1 cellular context compared by ENCODE assay signal in genomic region chr10:124942317-124943169, GRCh38.
TF ChIP-seq lines count a peak whose summit lies in the region.

No MANE protein-coding gene starts in this region.

TF ChIP-seq in IMR-90, 13 proteins besides CTCF, POLR2A, EP300 and RAD21 (continued from another document):
- no peak for TF ChIP-seq ELK1 (IDR thresholded peaks at IDR 0.05; ENCODE audit: borderline replicate concordance, low read depth, low read length)
